1 cellular context compared by ENCODE assay signal in genomic region chr18:79855147-79855910, GRCh38.
TF ChIP-seq lines count a peak whose summit lies in the region.

No MANE protein-coding gene starts in this region.

TF ChIP-seq in IMR-90, 13 proteins besides CTCF, POLR2A, EP300 and RAD21 (continued from another document):
- TF ChIP-seq ELK1 (IDR thresholded peaks at IDR 0.05; ENCODE audit: borderline replicate concordance, low read depth, low read length) (no peak), NFE2L2 (IDR thresholded peaks at IDR 0.05; ENCODE audit: low read depth, low read length) (no peak), CHD1 (IDR thresholded peaks at IDR 0.05; ENCODE audit: low read depth, low read length) (no peak), RFX5 (IDR thresholded peaks at IDR 0.05; ENCODE audit: low read depth, low read length) (no peak), BHLHE40 (IDR thresholded peaks at IDR 0.05; ENCODE audit: low read depth, low read length) (no peak), SMC3 (IDR thresholded peaks at IDR 0.05; ENCODE audit: low read depth, low read length) (no peak)
